1 cellular context compared by ENCODE assay signal in the genomic region with DNA sequence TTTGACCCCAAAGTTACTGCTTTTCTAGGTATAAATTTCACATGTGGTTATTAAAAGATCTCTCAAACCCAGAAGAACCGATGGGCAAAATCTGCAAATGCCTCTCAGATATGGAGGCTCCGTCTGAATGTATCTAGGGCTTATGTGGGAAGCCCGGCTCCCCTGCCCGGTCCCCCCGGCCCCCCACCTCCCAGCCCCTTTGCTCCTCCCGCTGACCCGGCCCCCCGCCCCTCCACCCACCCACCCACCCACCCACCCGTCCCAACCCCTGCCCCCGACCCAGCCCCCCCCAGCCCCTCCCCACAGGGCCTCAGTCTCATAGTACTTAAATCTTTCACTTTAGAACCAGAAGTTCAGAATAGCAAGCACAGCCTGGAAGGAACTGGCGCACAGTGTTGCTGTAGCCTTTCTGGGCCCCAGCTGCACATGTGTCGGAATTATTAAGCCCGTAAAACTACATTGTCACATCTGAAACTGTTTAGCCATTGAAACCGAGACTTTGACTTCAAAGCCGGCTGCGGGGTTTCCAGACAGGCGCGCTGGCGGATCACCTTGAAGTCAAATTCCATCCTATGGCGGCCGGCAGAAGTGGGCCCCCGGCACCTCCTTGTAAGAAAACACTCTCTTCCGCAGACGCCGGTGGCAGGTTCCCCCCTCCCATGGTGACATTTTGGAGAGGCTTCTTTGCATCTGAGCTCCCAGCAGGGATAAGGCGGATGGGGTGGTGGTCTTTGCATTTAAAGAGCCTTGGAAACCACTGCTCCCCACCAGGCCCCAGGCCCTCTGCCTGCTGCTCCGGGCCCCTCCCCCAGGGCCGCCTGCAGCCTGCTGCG.
TF ChIP-seq lines count a peak whose summit lies in the region.

No MANE protein-coding gene starts in this region.

TF ChIP-seq in SK-N-SH treated with all-trans-retinoic acid at 6 μM for 48 hours, 23 proteins besides CTCF, POLR2A, EP300 and RAD21 (continued from another document):
- TF ChIP-seq RARB (CRISPR knock-in tag; IDR thresholded peaks at IDR 0.05), result no peak
- no peak for TF ChIP-seq ZNF8 (CRISPR knock-in tag; IDR thresholded peaks at IDR 0.05)
- no peak for TF ChIP-seq ZFP30 (CRISPR knock-in tag; IDR thresholded peaks at IDR 0.05)
- TF ChIP-seq, protein P1, sequence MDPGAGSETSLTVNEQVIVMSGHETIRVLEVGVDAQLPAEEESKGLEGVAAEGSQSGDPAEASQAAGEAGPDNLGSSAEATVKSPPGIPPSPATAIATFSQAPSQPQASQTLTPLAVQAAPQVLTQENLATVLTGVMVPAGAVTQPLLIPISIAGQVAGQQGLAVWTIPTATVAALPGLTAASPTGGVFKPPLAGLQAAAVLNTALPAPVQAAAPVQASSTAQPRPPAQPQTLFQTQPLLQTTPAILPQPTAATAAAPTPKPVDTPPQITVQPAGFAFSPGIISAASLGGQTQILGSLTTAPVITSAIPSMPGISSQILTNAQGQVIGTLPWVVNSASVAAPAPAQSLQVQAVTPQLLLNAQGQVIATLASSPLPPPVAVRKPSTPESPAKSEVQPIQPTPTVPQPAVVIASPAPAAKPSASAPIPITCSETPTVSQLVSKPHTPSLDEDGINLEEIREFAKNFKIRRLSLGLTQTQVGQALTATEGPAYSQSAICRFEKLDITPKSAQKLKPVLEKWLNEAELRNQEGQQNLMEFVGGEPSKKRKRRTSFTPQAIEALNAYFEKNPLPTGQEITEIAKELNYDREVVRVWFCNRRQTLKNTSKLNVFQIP (CRISPR knock-in tag; IDR thresholded peaks at IDR 0.05; ENCODE audit: borderline replicate concordance, low read depth), result no peak
- TF ChIP-seq ZC3H10 (CRISPR knock-in tag; IDR thresholded peaks at IDR 0.05), result no peak
- TF ChIP-seq, protein P2, sequence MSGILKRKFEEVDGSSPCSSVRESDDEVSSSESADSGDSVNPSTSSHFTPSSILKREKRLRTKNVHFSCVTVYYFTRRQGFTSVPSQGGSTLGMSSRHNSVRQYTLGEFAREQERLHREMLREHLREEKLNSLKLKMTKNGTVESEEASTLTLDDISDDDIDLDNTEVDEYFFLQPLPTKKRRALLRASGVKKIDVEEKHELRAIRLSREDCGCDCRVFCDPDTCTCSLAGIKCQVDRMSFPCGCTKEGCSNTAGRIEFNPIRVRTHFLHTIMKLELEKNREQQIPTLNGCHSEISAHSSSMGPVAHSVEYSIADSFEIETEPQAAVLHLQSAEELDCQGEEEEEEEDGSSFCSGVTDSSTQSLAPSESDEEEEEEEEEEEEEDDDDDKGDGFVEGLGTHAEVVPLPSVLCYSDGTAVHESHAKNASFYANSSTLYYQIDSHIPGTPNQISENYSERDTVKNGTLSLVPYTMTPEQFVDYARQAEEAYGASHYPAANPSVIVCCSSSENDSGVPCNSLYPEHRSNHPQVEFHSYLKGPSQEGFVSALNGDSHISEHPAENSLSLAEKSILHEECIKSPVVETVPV (CRISPR knock-in tag; IDR thresholded peaks at IDR 0.05), result no peak
